ENCODE assay signal across 8 cellular contexts in genomic region chrX:46635186-46635585, GRCh38.
"Had no signal": no experiment of that assay in that cellular context is flagged by ENCODE, and none has a peak within 500 bp of the region (broad histone marks: within the 10 kb centered on the region; RNA-seq: fewer than 3 reads in every experiment).

No MANE protein-coding gene starts in this region.

- H3K4me1 ChIP-seq: lower lobe of right lung, pancreas had no signal

- H3K36me3 ChIP-seq: esophagus squamous epithelium, lower lobe of right lung, pancreas had no signal

- H3K4me3 Mint-ChIP-seq: mesothelial cell of epicardium had no signal

- ATAC-seq: left cardiac atrium, lower lobe of right lung, pancreas, SK-N-SH treated with all-trans-retinoic acid at 6 μM for 48 hours had no signal

- H3K4me3 ChIP-seq: esophagus squamous epithelium, lower lobe of right lung, pancreas had no signal

- H3K27me3 ChIP-seq: esophagus squamous epithelium had no signal

- H3K27ac Mint-ChIP-seq: mesothelial cell of epicardium had no signal

- DNase-seq: esophagus squamous epithelium; glutamatergic neuron; left cardiac atrium; lower lobe of right lung; pancreas; stimulated activated CD4-positive, alpha-beta T cell treated with anti-CD3 and anti-CD28 coated beads, Interleukin-12 subunit alpha, Interleukin-12 subunit beta, amount 100 ng/mL, for 4 hours had no signal

- H3K4me1 Mint-ChIP-seq: mesothelial cell of epicardium had no signal

- H3K27ac ChIP-seq: esophagus squamous epithelium, lower lobe of right lung, pancreas had no signal
